ENCODE assay signal across 1 cellular context in genomic region chr2:63840785-63841253, GRCh38.
TF ChIP-seq lines count a peak whose summit lies in the region.

No MANE protein-coding gene starts in this region.

TF ChIP-seq in HepG2, 621 proteins besides CTCF, POLR2A, EP300 and RAD21 (continued from another document and continues in another):
- TF ChIP-seq ELK4 (CRISPR knock-in tag; IDR thresholded peaks at IDR 0.05; ENCODE audit: borderline replicate concordance): no peak
- no peak for TF ChIP-seq TEAD2 (CRISPR knock-in tag; IDR thresholded peaks at IDR 0.05)
- peak; percentile 38; the same call in 1 of the 2 replicates for TF ChIP-seq ZNF256 (CRISPR knock-in tag; conservative IDR thresholded peaks at IDR 0.05)
- TF ChIP-seq GATAD2A (CRISPR knock-in tag; IDR thresholded peaks at IDR 0.05): peak; percentile 72
- peak; percentile 73; the same call in 1 of the 2 replicates for TF ChIP-seq ZNF703 (CRISPR knock-in tag; IDR thresholded peaks at IDR 0.05; ENCODE audit: borderline replicate concordance)
- TF ChIP-seq, protein P1, sequence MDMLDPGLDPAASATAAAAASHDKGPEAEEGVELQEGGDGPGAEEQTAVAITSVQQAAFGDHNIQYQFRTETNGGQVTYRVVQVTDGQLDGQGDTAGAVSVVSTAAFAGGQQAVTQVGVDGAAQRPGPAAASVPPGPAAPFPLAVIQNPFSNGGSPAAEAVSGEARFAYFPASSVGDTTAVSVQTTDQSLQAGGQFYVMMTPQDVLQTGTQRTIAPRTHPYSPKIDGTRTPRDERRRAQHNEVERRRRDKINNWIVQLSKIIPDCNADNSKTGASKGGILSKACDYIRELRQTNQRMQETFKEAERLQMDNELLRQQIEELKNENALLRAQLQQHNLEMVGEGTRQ (IDR thresholded peaks at IDR 0.05; ENCODE audit: low read depth, low read length): no peak
- TF ChIP-seq, protein P1 (CRISPR knock-in tag; IDR thresholded peaks at IDR 0.05; ENCODE audit: borderline replicate concordance): no peak
- no peak for TF ChIP-seq ZNF292 (CRISPR knock-in tag; IDR thresholded peaks at IDR 0.05; ENCODE audit: borderline replicate concordance, low read depth)
- no peak; the same call in 1 of the 2 replicates for TF ChIP-seq MTA1 (CRISPR knock-in tag; IDR thresholded peaks at IDR 0.05; ENCODE audit: borderline replicate concordance)
- no peak for TF ChIP-seq CC2D1A (CRISPR knock-in tag; IDR thresholded peaks at IDR 0.05)
- TF ChIP-seq ZNF607 (CRISPR knock-in tag; IDR thresholded peaks at IDR 0.05; ENCODE audit: borderline replicate concordance): peak; percentile 77; the same call in 1 of the 2 replicates
- TF ChIP-seq ZNF777 (CRISPR knock-in tag; IDR thresholded peaks at IDR 0.05): peak; percentile 91
- no peak for TF ChIP-seq MAFF (IDR thresholded peaks at IDR 0.05; ENCODE audit: low read depth, low read length)
- TF ChIP-seq ZNF816 (CRISPR knock-in tag; IDR thresholded peaks at IDR 0.05; ENCODE audit: borderline replicate concordance): 0 out of 2 replicates have a peak, but pooled peaks have one; percentile 37
- TF ChIP-seq ONECUT2 (CRISPR knock-in tag; IDR thresholded peaks at IDR 0.05): 0 out of 2 replicates have a peak, but pooled peaks have one; percentile 42
- peak; percentile 84 for TF ChIP-seq SRY (CRISPR knock-in tag; IDR thresholded peaks at IDR 0.05)
- TF ChIP-seq IRF2 (CRISPR knock-in tag; IDR thresholded peaks at IDR 0.05): 0 out of 2 replicates have a peak, but pooled peaks have one; percentile 10
- no peak for TF ChIP-seq PHF5A (CRISPR knock-in tag; IDR thresholded peaks at IDR 0.05; ENCODE audit: low read depth, unreplicated experiment)
- TF ChIP-seq ARNT (IDR thresholded peaks at IDR 0.05): no peak
- no peak for TF ChIP-seq NBN (conservative IDR thresholded peaks at IDR 0.05)
- TF ChIP-seq, protein P2, sequence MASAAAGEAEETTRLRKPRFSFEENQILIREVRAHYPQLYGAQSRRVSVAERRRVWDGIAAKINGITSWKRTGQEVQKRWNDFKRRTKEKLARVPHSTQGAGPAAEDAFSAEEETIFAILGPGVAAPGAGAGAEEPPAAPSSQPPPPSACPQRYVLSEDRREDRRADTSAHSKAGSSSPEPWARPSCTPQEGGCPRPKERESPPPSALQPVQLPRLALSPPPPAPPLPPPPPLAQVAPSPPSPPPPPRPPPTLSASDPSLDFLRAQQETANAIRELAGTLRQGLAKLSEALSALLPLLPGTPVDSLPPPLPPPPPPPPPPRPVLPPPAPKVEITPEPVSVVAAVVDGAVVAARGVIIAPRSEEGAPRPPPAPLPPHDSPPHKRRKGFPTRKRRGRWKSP (CRISPR knock-in tag; IDR thresholded peaks at IDR 0.05): 0 out of 2 replicates have a peak, but pooled peaks have one; percentile 72
- TF ChIP-seq ZNF670 (CRISPR knock-in tag; IDR thresholded peaks at IDR 0.05; ENCODE audit: borderline replicate concordance): no peak
- TF ChIP-seq ZSCAN30 (CRISPR knock-in tag; IDR thresholded peaks at IDR 0.05): no peak
- TF ChIP-seq SMC3 (IDR thresholded peaks at IDR 0.05; ENCODE audit: low read length): no peak
- TF ChIP-seq PHF20 (CRISPR knock-in tag; IDR thresholded peaks at IDR 0.05): peak; percentile 62
- TF ChIP-seq ZBTB34 (CRISPR knock-in tag; IDR thresholded peaks at IDR 0.05): 0 out of 2 replicates have a peak, but pooled peaks have one; percentile 9
- peak; percentile 83 for TF ChIP-seq ZC3H13 (CRISPR knock-in tag; IDR thresholded peaks at IDR 0.05)
- TF ChIP-seq ZBTB10 (CRISPR knock-in tag; IDR thresholded peaks at IDR 0.05; ENCODE audit: borderline replicate concordance): peak; percentile 75; the same call in 1 of the 2 replicates
- TF ChIP-seq ZNF451 (CRISPR knock-in tag; IDR thresholded peaks at IDR 0.05): peak; percentile 86
- TF ChIP-seq PPARG (CRISPR knock-in tag; conservative IDR thresholded peaks at IDR 0.05): peak; percentile 2; the same call in 1 of the 2 replicates
- peak; percentile 98; the same call in 1 of the 2 replicates for TF ChIP-seq ZNF567 (CRISPR knock-in tag; IDR thresholded peaks at IDR 0.05; ENCODE audit: borderline replicate concordance)
- peak; percentile 97; the same call in 1 of the 2 replicates for TF ChIP-seq ZNF749 (CRISPR knock-in tag; IDR thresholded peaks at IDR 0.05; ENCODE audit: borderline replicate concordance)
- TF ChIP-seq KLF6 (CRISPR knock-in tag; IDR thresholded peaks at IDR 0.05): peak; percentile 17
- no peak for TF ChIP-seq FIP1L1 (IDR thresholded peaks at IDR 0.05; ENCODE audit: borderline replicate concordance, insufficient read depth, low read depth, low read length)
- no peak; the same call in 1 of the 2 replicates for TF ChIP-seq ZNF563 (CRISPR knock-in tag; IDR thresholded peaks at IDR 0.05)
- no peak for TF ChIP-seq PREB (CRISPR knock-in tag; IDR thresholded peaks at IDR 0.05)
- TF ChIP-seq TMF1 (CRISPR knock-in tag; IDR thresholded peaks at IDR 0.05; ENCODE audit: low read depth): peak; percentile 1; the same call in 1 of the 2 replicates
- TF ChIP-seq ZNF619 (CRISPR knock-in tag; IDR thresholded peaks at IDR 0.05): peak; percentile 81; the same call in 1 of the 2 replicates
- no peak for TF ChIP-seq ZNF326 (CRISPR knock-in tag; IDR thresholded peaks at IDR 0.05; ENCODE audit: borderline replicate concordance)
- TF ChIP-seq ZNF337 (CRISPR knock-in tag; IDR thresholded peaks at IDR 0.05; ENCODE audit: borderline replicate concordance, low read depth): 0 out of 2 replicates have a peak, but pooled peaks have one; percentile 44
- TF ChIP-seq, protein P3, sequence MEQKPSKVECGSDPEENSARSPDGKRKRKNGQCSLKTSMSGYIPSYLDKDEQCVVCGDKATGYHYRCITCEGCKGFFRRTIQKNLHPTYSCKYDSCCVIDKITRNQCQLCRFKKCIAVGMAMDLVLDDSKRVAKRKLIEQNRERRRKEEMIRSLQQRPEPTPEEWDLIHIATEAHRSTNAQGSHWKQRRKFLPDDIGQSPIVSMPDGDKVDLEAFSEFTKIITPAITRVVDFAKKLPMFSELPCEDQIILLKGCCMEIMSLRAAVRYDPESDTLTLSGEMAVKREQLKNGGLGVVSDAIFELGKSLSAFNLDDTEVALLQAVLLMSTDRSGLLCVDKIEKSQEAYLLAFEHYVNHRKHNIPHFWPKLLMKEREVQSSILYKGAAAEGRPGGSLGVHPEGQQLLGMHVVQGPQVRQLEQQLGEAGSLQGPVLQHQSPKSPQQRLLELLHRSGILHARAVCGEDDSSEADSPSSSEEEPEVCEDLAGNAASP (CRISPR knock-in tag; IDR thresholded peaks at IDR 0.05; ENCODE audit: borderline replicate concordance): no peak; the same call in 1 of the 2 replicates
- TF ChIP-seq HNF4A (CRISPR knock-in tag; IDR thresholded peaks at IDR 0.05): peak; percentile 24
- TF ChIP-seq PLSCR1 (CRISPR knock-in tag; IDR thresholded peaks at IDR 0.05; ENCODE audit: borderline replicate concordance): no peak
- TF ChIP-seq SP1 (IDR thresholded peaks at IDR 0.05): no peak
- peak; percentile 94 for TF ChIP-seq SP1 (CRISPR knock-in tag; IDR thresholded peaks at IDR 0.05)
- peak; percentile 62; the same call in 1 of the 2 replicates for TF ChIP-seq IRX3 (CRISPR knock-in tag; IDR thresholded peaks at IDR 0.05; ENCODE audit: borderline replicate concordance, low read depth)
- no peak for TF ChIP-seq AHDC1 (CRISPR knock-in tag; IDR thresholded peaks at IDR 0.05; ENCODE audit: borderline replicate concordance)
